ENCODE assay signal across 29 cellular contexts in genomic region chr9:126262738-126263137, GRCh38.
"Had no signal": no experiment of that assay in that cellular context is flagged by ENCODE, and none has a peak within 500 bp of the region (broad histone marks: within the 10 kb centered on the region; RNA-seq: fewer than 3 reads in every experiment).

No MANE protein-coding gene starts in this region.

- H3K4me3 ChIP-seq: lower lobe of right lung, pancreas, prostate gland, sigmoid colon, smooth muscle cell, stomach, testis, thyroid gland, transverse colon, upper lobe of left lung, vagina had no signal

- ATAC-seq: left cardiac atrium; left lobe of liver; lower lobe of right lung; naive thymus-derived CD8-positive, alpha-beta T cell; pancreas; right cardiac atrium; stimulated activated memory B cell treated with anti-CD40 and anti-IgM and Interleukin-4, amounts not matched to agents 10 μg/mL and 1 μg/mL and 100 μg/mL, for 72 hours; stimulated activated naive CD8-positive, alpha-beta T cell treated with anti-CD3 and anti-CD28 coated beads, Interleukin-15, Interleukin-2, amounts not matched to agents 100 U/mL and 50 U/mL, for 24 hours had no signal

- H3K4me1 ChIP-seq: lower lobe of right lung, pancreas, prostate gland, sigmoid colon, stomach, testis, thyroid gland, transverse colon, upper lobe of left lung, vagina had no signal

- H3K27me3 ChIP-seq: testis, thyroid gland, upper lobe of left lung, vagina had no signal

- DNase-seq: hippocampal formation; kidney glomerular epithelial cell; left cardiac atrium; lower lobe of right lung; mammary epithelial cell; mesenchymal stem cell; naive thymus-derived CD8-positive, alpha-beta T cell; nucleus accumbens; pancreas; posterior cingulate gyrus; retina; right cardiac atrium; sigmoid colon; stimulated activated CD4-positive, alpha-beta T cell treated with anti-CD3 and anti-CD28 coated beads, Interleukin-1b, Interleukin-23, amount 100 ng/mL, for 48 hours; stimulated activated CD4-positive, alpha-beta T cell treated with anti-CD3 and anti-CD28 coated beads, Interleukin-2, amount 100 ng/mL, for 48 hours; stimulated activated CD4-positive, alpha-beta T cell treated with anti-CD3 and anti-CD28 coated beads, Interleukin-4, amount 100 ng/mL, for 4 hours; stimulated activated CD8-positive, alpha-beta memory T cell treated with anti-CD3 and anti-CD28 coated beads, Interleukin-4, amount 100 ng/mL, for 48 hours; stimulated activated naive CD8-positive, alpha-beta T cell treated with anti-CD3 and anti-CD28 coated beads, Interleukin-15, Interleukin-2, amounts not matched to agents 100 U/mL and 50 U/mL, for 24 hours; stomach; testis; thyroid gland; transverse colon; upper lobe of left lung had no signal

- FAIRE-seq: keratinocyte, pancreas had no signal

- H3K4me2 ChIP-seq: smooth muscle cell had no signal

- H3K36me3 ChIP-seq: lower lobe of right lung, pancreas, prostate gland, sigmoid colon, stomach, thyroid gland, transverse colon, upper lobe of left lung, vagina had no signal

- H3K9me3 ChIP-seq: lower lobe of right lung, pancreas, prostate gland, sigmoid colon, stomach, testis, thyroid gland, transverse colon, upper lobe of left lung, vagina had no signal

- H3K27ac ChIP-seq: lower lobe of right lung, pancreas, prostate gland, sigmoid colon, stomach, testis, thyroid gland, transverse colon, upper lobe of left lung, vagina had no signal
